Comparison of ENCODE assay signal across 7 cellular contexts in genomic region chr7:116653646-116654045, GRCh38.
"Had no signal": no experiment of that assay in that cellular context is flagged by ENCODE, and none has a peak within 500 bp of the region (broad histone marks: within the 10 kb centered on the region; RNA-seq: fewer than 3 reads in every experiment).

No MANE protein-coding gene starts in this region.

- H3K27me3 ChIP-seq: adrenal gland, thyroid gland had no signal

- H3K4me3 ChIP-seq: adrenal gland, thyroid gland had no signal

- H3K9me3 ChIP-seq: adrenal gland, thyroid gland had no signal

- H3K4me1 ChIP-seq: adrenal gland, thyroid gland had no signal

- DNase-seq: activated naive CD4-positive, alpha-beta T cell treated with anti-CD3 and anti-CD28 coated beads, Interleukin-2, amount 50 U/mL, for 16 hours; adrenal gland; effector memory CD4-positive, alpha-beta T cell; nephron progenitor cell; retina; small intestine; thyroid gland had no signal

- H3K36me3 ChIP-seq: adrenal gland, thyroid gland had no signal

- H3K27ac ChIP-seq: adrenal gland, thyroid gland had no signal
